8 cellular contexts compared by ENCODE assay signal in genomic region chr2:157596992-157597681, GRCh38. TPM values are rescaled to one million over a fixed set of nuclear protein-coding genes. Genes with fewer than 3 reads are reported as not detected.
A peak's percentile ranks its signal among the peaks of the same experiment; 100 is the strongest.
DNase-seq lines count a peak whose midpoint lies in the region; ATAC-seq and TF ChIP-seq lines count a peak whose summit lies in the region.

No MANE protein-coding gene starts in this region.

- no peaks in the 10 kb centered on the region for H3K9me3 ChIP-seq in naive thymus-derived CD4-positive, alpha-beta T cell (ENCODE audit: control insufficient read depth in 2 of 3, low read length in 3 of 3)

- H3K4me3 ChIP-seq in naive thymus-derived CD4-positive, alpha-beta T cell (ENCODE audit: low read length): no peak overlapping the region

- H3K36me3 Mint-ChIP-seq in activated CD8-positive, alpha-beta T cell treated with anti-CD3 and anti-CD28 coated beads, Interleukin-2, amount 10 ng/mL, durations not matched to agents 7 days and 5 days (ENCODE audit: low read depth): no peaks in the 10 kb centered on the region
- no peaks in the 10 kb centered on the region for H3K36me3 Mint-ChIP-seq in endothelial cell (ENCODE audit: low read depth, unreplicated experiment)
- no peaks in the 10 kb centered on the region for H3K36me3 Mint-ChIP-seq in naive thymus-derived CD4-positive, alpha-beta T cell

- no peak overlapping the region for H3K27ac Mint-ChIP-seq in activated CD8-positive, alpha-beta T cell treated with anti-CD3 and anti-CD28 coated beads, Interleukin-2, amount 10 ng/mL, durations not matched to agents 7 days and 5 days
- no peak overlapping the region for H3K27ac Mint-ChIP-seq in endothelial cell (ENCODE audit: unreplicated experiment)
- peak overlapping the region in 2 of 9 donors; percentile 21 to 65 for H3K27ac Mint-ChIP-seq in naive thymus-derived CD4-positive, alpha-beta T cell
- H3K27ac Mint-ChIP-seq in stimulated activated naive CD8-positive, alpha-beta T cell treated with anti-CD3 and anti-CD28 coated beads, Interleukin-15, amount 100 ng/mL, for 72 hours: no peak overlapping the region

- in situ Hi-C loops in G401 (cut with HindIII; ENCODE audit: low sequenced_read_pairs): no loop called here

- no peaks in the 10 kb centered on the region for H3K9me3 Mint-ChIP-seq in activated CD8-positive, alpha-beta T cell treated with anti-CD3 and anti-CD28 coated beads, Interleukin-2, amount 10 ng/mL, durations not matched to agents 7 days and 5 days (ENCODE audit: insufficient read depth)
- H3K9me3 Mint-ChIP-seq in endothelial cell (ENCODE audit: unreplicated experiment): no peaks in the 10 kb centered on the region
- H3K9me3 Mint-ChIP-seq in naive thymus-derived CD4-positive, alpha-beta T cell: no peaks in the 10 kb centered on the region
- no peaks in the 10 kb centered on the region for H3K9me3 Mint-ChIP-seq in stimulated activated naive CD8-positive, alpha-beta T cell treated with anti-CD3 and anti-CD28 coated beads, Interleukin-15, amount 100 ng/mL, for 72 hours

- no peaks in the 10 kb centered on the region for H3K4me1 ChIP-seq in naive thymus-derived CD4-positive, alpha-beta T cell (ENCODE audit: control insufficient read depth in 2 of 2, insufficient read depth in 2 of 2, low read length in 2 of 2)

- peaks cover 18% of the 10 kb centered on the region for H3K27me3 Mint-ChIP-seq in activated CD8-positive, alpha-beta T cell treated with anti-CD3 and anti-CD28 coated beads, Interleukin-2, amount 10 ng/mL, durations not matched to agents 7 days and 5 days (ENCODE audit: low read depth)
- peaks cover 4% of the 10 kb centered on the region for H3K27me3 Mint-ChIP-seq in endothelial cell (ENCODE audit: unreplicated experiment)
- peaks cover 0 to 37% (median 0%) of the 10 kb centered on the region in 5 donors for H3K27me3 Mint-ChIP-seq in naive thymus-derived CD4-positive, alpha-beta T cell
- no peaks in the 10 kb centered on the region for H3K27me3 Mint-ChIP-seq in stimulated activated naive CD8-positive, alpha-beta T cell treated with anti-CD3 and anti-CD28 coated beads, Interleukin-15, amount 100 ng/mL, for 72 hours

- POLR2A ChIA-PET in activated CD8-positive, alpha-beta T cell treated with anti-CD3 and anti-CD28 coated beads, Interleukin-2, amount 10 ng/mL, durations not matched to agents 7 days and 5 days (lab: Charles Lee): no interaction called here
- POLR2A ChIA-PET in naive thymus-derived CD4-positive, alpha-beta T cell (lab: Charles Lee): no interaction called here

- no peak for TF ChIP-seq CTCF in endothelial cell (IDR thresholded peaks at IDR 0.05; ENCODE audit: unreplicated experiment)

- H3K4me3 Mint-ChIP-seq in activated CD8-positive, alpha-beta T cell treated with anti-CD3 and anti-CD28 coated beads, Interleukin-2, amount 10 ng/mL, durations not matched to agents 7 days and 5 days: peak overlapping the region; percentile 62
- H3K4me3 Mint-ChIP-seq in endothelial cell (ENCODE audit: unreplicated experiment): no peak overlapping the region
- peak overlapping the region; percentile 61 to 81 (median 72) for H3K4me3 Mint-ChIP-seq in naive thymus-derived CD4-positive, alpha-beta T cell
- peak overlapping the region; percentile 80 to 83 for H3K4me3 Mint-ChIP-seq in stimulated activated naive CD8-positive, alpha-beta T cell treated with anti-CD3 and anti-CD28 coated beads, Interleukin-15, amount 100 ng/mL, for 72 hours

- peaks cover 12% of the 10 kb centered on the region for H3K4me1 Mint-ChIP-seq in activated CD8-positive, alpha-beta T cell treated with anti-CD3 and anti-CD28 coated beads, Interleukin-2, amount 10 ng/mL, durations not matched to agents 7 days and 5 days (ENCODE audit: low read depth)
- no peaks in the 10 kb centered on the region for H3K4me1 Mint-ChIP-seq in endothelial cell (ENCODE audit: unreplicated experiment)
- peaks cover 9 to 30% (median 20%) of the 10 kb centered on the region in 7 donors for H3K4me1 Mint-ChIP-seq in naive thymus-derived CD4-positive, alpha-beta T cell
- H3K4me1 Mint-ChIP-seq in stimulated activated naive CD8-positive, alpha-beta T cell treated with anti-CD3 and anti-CD28 coated beads, Interleukin-15, amount 100 ng/mL, for 72 hours: peaks cover 18% of the 10 kb centered on the region

- ATAC-seq in GM18498 (IDR thresholded peaks at IDR 0.05; ENCODE audit: unreplicated experiment): peak; percentile 81
- ATAC-seq in activated CD8-positive, alpha-beta T cell treated with anti-CD3 and anti-CD28 coated beads, Interleukin-2, amount 10 ng/mL, durations not matched to agents 7 days and 5 days: peak; percentile 82
- ATAC-seq in naive thymus-derived CD4-positive, alpha-beta T cell: peak; percentile 80
- ATAC-seq in stimulated activated naive CD8-positive, alpha-beta T cell treated with anti-CD3 and anti-CD28 coated beads, Interleukin-15, amount 100 ng/mL, for 72 hours: peak; percentile 94

- DNase-seq in HK-2 (ENCODE audit: unreplicated experiment) (peak; percentile 26), endothelial cell (ENCODE audit: low spot score) (peak; percentile 59), COLO829 (ENCODE audit: low spot score) (no peak), G401 (ENCODE audit: low spot score) (no peak)
- DNase-seq in activated CD8-positive, alpha-beta T cell treated with anti-CD3 and anti-CD28 coated beads, Interleukin-2, amount 10 ng/mL, durations not matched to agents 7 days and 5 days: peak; percentile 69
- peak; percentile 32 to 60 (median 53) for DNase-seq in naive thymus-derived CD4-positive, alpha-beta T cell
- DNase-seq in stimulated activated naive CD8-positive, alpha-beta T cell treated with anti-CD3 and anti-CD28 coated beads, Interleukin-15, amount 100 ng/mL, for 72 hours: peak; percentile 60 to 71

- CTCF ChIA-PET in activated CD8-positive, alpha-beta T cell treated with anti-CD3 and anti-CD28 coated beads, Interleukin-2, amount 10 ng/mL, durations not matched to agents 7 days and 5 days (lab: Charles Lee): interaction anchor here (0.7 to 6.4 kb wide), 21 partner anchors 10 to 399 kb away, joined by 3 to 46 read pairs (median 4); partner anchors contain the start of gene ERMN
- CTCF ChIA-PET in naive thymus-derived CD4-positive, alpha-beta T cell (lab: Charles Lee): interaction anchor here (0.7 to 6.7 kb wide), 13 partner anchors 16 to 1150 kb away, joined by 3 to 73 read pairs (median 5); partner anchors contain the start of gene ERMN

- no peak overlapping the region for H3K27ac ChIP-seq in naive thymus-derived CD4-positive, alpha-beta T cell (ENCODE audit: low read depth, low read length)

- H3K36me3 ChIP-seq in naive thymus-derived CD4-positive, alpha-beta T cell (ENCODE audit: control insufficient read depth in 2 of 3, insufficient read depth in 3 of 3, low read length in 3 of 3): no peaks in the 10 kb centered on the region

- intact Hi-C loops in naive thymus-derived CD4-positive, alpha-beta T cell (cut with micrococcal nuclease): loop anchor here (1.0 to 10.0 kb wide), 8 partner anchors 24 to 418 kb away; partner anchors contain the start of gene ACVR1C (in 1 of the 2)

- H3K27me3 ChIP-seq in naive thymus-derived CD4-positive, alpha-beta T cell (ENCODE audit: control insufficient read depth in 2 of 2, insufficient read depth in 2 of 2, low read length in 2 of 2): no peaks in the 10 kb centered on the region

RNA-seq across cellular contexts. Expression of gene ACVR1C, which starts 31.5 kb away (rescaled TPM):
- under 1 TPM; 0.63 to 0.73 TPM for total RNA-seq in activated CD8-positive, alpha-beta T cell treated with anti-CD3 and anti-CD28 coated beads, Interleukin-2, amount 10 ng/mL, durations not matched to agents 7 days and 5 days
- 0.10 TPM for total RNA-seq in endothelial cell (ENCODE audit: unreplicated experiment)
- total RNA-seq in naive thymus-derived CD4-positive, alpha-beta T cell: 10 to 100 TPM in 1 of 5 experiments, 1 to 10 TPM in 3, under 1 TPM in 1; 0.73 to 11.4 (median 8.9) TPM
- polyA plus RNA-seq in naive thymus-derived CD4-positive, alpha-beta T cell: 1 to 10 TPM; 2.3 to 2.4 TPM
- not detected in 2 replicates for total RNA-seq in G401 (2014; rRNA removed; shearing (Covaris generic))

Comparison
In these comparisons a context has a peak if more than half of its experiments do, and no peak if none do; other contexts are left out.
1. DNase-seq: peak in HK-2 (single experiment), activated CD8-positive, alpha-beta T cell treated with anti-CD3 and anti-CD28 coated beads, Interleukin-2, amount 10 ng/mL, durations not matched to agents 7 days and 5 days (single experiment), endothelial cell (single experiment), naive thymus-derived CD4-positive, alpha-beta T cell (9 of 9) and stimulated activated naive CD8-positive, alpha-beta T cell treated with anti-CD3 and anti-CD28 coated beads, Interleukin-15, amount 100 ng/mL, for 72 hours (2 of 2); none in COLO829 (single experiment) and G401 (single experiment).
2. Peak in every context shown above with its lines, with median percentiles within 50 percentile points of each other: ATAC-seq.